Comparison of ENCODE assay signal across 1 cellular context in genomic region chr9:34048730-34049629, GRCh38.
TF ChIP-seq lines count a peak whose summit lies in the region.

UBAP2 (minus strand) TSS chr9:34048887; CDS start chr9:34017148, 31,739 bp downstream.

TF ChIP-seq in HEK293, 187 proteins besides CTCF, POLR2A, EP300 and RAD21 (continued from another document and continues in another):
- TF ChIP-seq, protein P1, sequence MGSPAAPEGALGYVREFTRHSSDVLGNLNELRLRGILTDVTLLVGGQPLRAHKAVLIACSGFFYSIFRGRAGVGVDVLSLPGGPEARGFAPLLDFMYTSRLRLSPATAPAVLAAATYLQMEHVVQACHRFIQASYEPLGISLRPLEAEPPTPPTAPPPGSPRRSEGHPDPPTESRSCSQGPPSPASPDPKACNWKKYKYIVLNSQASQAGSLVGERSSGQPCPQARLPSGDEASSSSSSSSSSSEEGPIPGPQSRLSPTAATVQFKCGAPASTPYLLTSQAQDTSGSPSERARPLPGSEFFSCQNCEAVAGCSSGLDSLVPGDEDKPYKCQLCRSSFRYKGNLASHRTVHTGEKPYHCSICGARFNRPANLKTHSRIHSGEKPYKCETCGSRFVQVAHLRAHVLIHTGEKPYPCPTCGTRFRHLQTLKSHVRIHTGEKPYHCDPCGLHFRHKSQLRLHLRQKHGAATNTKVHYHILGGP (tag by site-specific recombination; IDR thresholded peaks at IDR 0.05): no peak
- TF ChIP-seq EGR2 (tag by site-specific recombination; IDR thresholded peaks at IDR 0.05; ENCODE audit: low read depth): peak; percentile 81
- peak; percentile 89 for TF ChIP-seq PRDM10 (tag by site-specific recombination; IDR thresholded peaks at IDR 0.05)
- TF ChIP-seq ZNF654 (tag by site-specific recombination; IDR thresholded peaks at IDR 0.05; ENCODE audit: low read depth): no peak
- TF ChIP-seq, protein P2, sequence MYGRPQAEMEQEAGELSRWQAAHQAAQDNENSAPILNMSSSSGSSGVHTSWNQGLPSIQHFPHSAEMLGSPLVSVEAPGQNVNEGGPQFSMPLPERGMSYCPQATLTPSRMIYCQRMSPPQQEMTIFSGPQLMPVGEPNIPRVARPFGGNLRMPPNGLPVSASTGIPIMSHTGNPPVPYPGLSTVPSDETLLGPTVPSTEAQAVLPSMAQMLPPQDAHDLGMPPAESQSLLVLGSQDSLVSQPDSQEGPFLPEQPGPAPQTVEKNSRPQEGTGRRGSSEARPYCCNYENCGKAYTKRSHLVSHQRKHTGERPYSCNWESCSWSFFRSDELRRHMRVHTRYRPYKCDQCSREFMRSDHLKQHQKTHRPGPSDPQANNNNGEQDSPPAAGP (tag by site-specific recombination; IDR thresholded peaks at IDR 0.05): no peak; the same call in 1 of the 2 replicates
- TF ChIP-seq ZFP3 (tag by site-specific recombination; IDR thresholded peaks at IDR 0.05; ENCODE audit: low read depth): no peak
- no peak for TF ChIP-seq ELK4 (IDR thresholded peaks at IDR 0.05; ENCODE audit: borderline replicate concordance, low read depth, low read length)
- TF ChIP-seq BCL11A (tag by site-specific recombination; IDR thresholded peaks at IDR 0.05; ENCODE audit: low read depth): no peak
- peak; percentile 72; the same call in 1 of the 2 replicates for TF ChIP-seq TRIM28 (IDR thresholded peaks at IDR 0.05; ENCODE audit: borderline replicate concordance, low read length)
- TF ChIP-seq ZNF16 (tag by site-specific recombination; IDR thresholded peaks at IDR 0.05; ENCODE audit: low read depth): no peak
- no peak for TF ChIP-seq ZNF510 (tag by site-specific recombination; IDR thresholded peaks at IDR 0.05; ENCODE audit: insufficient replicate concordance)
- no peak for TF ChIP-seq ZNF404 (tag by site-specific recombination; IDR thresholded peaks at IDR 0.05)
- TF ChIP-seq ZNF416 (tag by site-specific recombination; IDR thresholded peaks at IDR 0.05): peak; percentile 86
- TF ChIP-seq ZNF626 (tag by site-specific recombination; IDR thresholded peaks at IDR 0.05): no peak
- TF ChIP-seq ZNF621 (tag by site-specific recombination; IDR thresholded peaks at IDR 0.05): no peak
- TF ChIP-seq REPIN1 (tag by site-specific recombination; IDR thresholded peaks at IDR 0.05; ENCODE audit: low read depth): no peak
- TF ChIP-seq, protein P3, sequence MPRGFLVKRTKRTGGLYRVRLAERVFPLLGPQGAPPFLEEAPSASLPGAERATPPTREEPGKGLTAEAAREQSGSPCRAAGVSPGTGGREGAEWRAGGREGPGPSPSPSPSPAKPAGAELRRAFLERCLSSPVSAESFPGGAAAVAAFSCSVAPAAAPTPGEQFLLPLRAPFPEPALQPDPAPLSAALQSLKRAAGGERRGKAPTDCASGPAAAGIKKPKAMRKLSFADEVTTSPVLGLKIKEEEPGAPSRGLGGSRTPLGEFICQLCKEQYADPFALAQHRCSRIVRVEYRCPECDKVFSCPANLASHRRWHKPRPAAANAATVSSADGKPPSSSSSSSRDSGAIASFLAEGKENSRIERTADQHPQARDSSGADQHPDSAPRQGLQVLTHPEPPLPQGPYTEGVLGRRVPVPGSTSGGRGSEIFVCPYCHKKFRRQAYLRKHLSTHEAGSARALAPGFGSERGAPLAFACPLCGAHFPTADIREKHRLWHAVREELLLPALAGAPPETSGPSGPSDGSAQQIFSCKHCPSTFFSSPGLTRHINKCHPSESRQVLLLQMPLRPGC (tag by site-specific recombination; IDR thresholded peaks at IDR 0.05): no peak
- no peak for TF ChIP-seq ZNF518A (tag by site-specific recombination; conservative IDR thresholded peaks at IDR 0.05; ENCODE audit: low read depth)
- no peak for TF ChIP-seq ZNF19 (tag by site-specific recombination; IDR thresholded peaks at IDR 0.05; ENCODE audit: low read depth)
- peak; percentile 78 for TF ChIP-seq SP2 (tag by site-specific recombination; IDR thresholded peaks at IDR 0.05)
- TF ChIP-seq, protein P4, sequence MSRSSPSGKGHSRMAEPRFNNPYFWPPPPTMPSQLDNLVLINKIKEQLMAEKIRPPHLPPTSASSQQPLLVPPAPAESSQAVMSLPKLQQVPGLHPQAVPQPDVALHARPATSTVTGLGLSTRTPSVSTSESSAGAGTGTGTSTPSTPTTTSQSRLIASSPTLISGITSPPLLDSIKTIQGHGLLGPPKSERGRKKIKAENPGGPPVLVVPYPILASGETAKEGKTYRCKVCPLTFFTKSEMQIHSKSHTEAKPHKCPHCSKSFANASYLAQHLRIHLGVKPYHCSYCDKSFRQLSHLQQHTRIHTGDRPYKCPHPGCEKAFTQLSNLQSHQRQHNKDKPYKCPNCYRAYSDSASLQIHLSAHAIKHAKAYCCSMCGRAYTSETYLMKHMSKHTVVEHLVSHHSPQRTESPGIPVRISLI (tag by site-specific recombination; IDR thresholded peaks at IDR 0.05): no peak
- peak; percentile 73 for TF ChIP-seq ZBTB26 (tag by site-specific recombination; optimal IDR thresholded peaks at IDR 0.05)
- peak; percentile 57; the same call in 1 of the 2 replicates for TF ChIP-seq ZEB2 (tag by site-specific recombination; IDR thresholded peaks at IDR 0.05)
- no peak for TF ChIP-seq ZNF292 (tag by site-specific recombination; IDR thresholded peaks at IDR 0.05; ENCODE audit: borderline replicate concordance, low read depth)
- TF ChIP-seq ZNF24 (tag by site-specific recombination; IDR thresholded peaks at IDR 0.05): no peak; the same call in 1 of the 2 replicates
- no peak for TF ChIP-seq ZNF266 (tag by site-specific recombination; IDR thresholded peaks at IDR 0.05; ENCODE audit: low read depth)
- TF ChIP-seq ZNF248 (tag by site-specific recombination; IDR thresholded peaks at IDR 0.05): no peak
- TF ChIP-seq ZNF777 (tag by site-specific recombination; IDR thresholded peaks at IDR 0.05; ENCODE audit: borderline replicate concordance): no peak
- peak; percentile 11; the same call in 1 of the 2 replicates for TF ChIP-seq KLF16 (tag by site-specific recombination; IDR thresholded peaks at IDR 0.05)
- 0 out of 2 replicates have a peak, but pooled peaks have one; percentile 13 for TF ChIP-seq ZNF433 (tag by site-specific recombination; IDR thresholded peaks at IDR 0.05; ENCODE audit: low read depth)
- TF ChIP-seq ZNF843 (tag by site-specific recombination; IDR thresholded peaks at IDR 0.05): peak; percentile 56; the same call in 1 of the 2 replicates
- TF ChIP-seq OSR2 (tag by site-specific recombination; IDR thresholded peaks at IDR 0.05): no peak
- peak; percentile 83 for TF ChIP-seq ZNF580 (tag by site-specific recombination; IDR thresholded peaks at IDR 0.05)
- TF ChIP-seq ZNF398 (tag by site-specific recombination; IDR thresholded peaks at IDR 0.05): no peak
- TF ChIP-seq ZSCAN30 (tag by site-specific recombination; IDR thresholded peaks at IDR 0.05): peak; percentile 44; the same call in 1 of the 2 replicates
- TF ChIP-seq ZNF558 (tag by site-specific recombination; IDR thresholded peaks at IDR 0.05): no peak
- peak; percentile 80 for TF ChIP-seq KLF9 (tag by site-specific recombination; IDR thresholded peaks at IDR 0.05; ENCODE audit: low read depth)
- TF ChIP-seq KLF7 (tag by site-specific recombination; IDR thresholded peaks at IDR 0.05; ENCODE audit: borderline replicate concordance): 0 out of 2 replicates have a peak, but pooled peaks have one; percentile 41
- no peak for TF ChIP-seq ZNF155 (tag by site-specific recombination; IDR thresholded peaks at IDR 0.05)
- peak; percentile 94 for TF ChIP-seq SP3 (tag by site-specific recombination; IDR thresholded peaks at IDR 0.05)
- no peak for TF ChIP-seq TCF7L2 (IDR thresholded peaks at IDR 0.05; ENCODE audit: borderline replicate concordance, low read depth, low read length)
- peak; percentile 60 for TF ChIP-seq ZBTB21 (tag by site-specific recombination; IDR thresholded peaks at IDR 0.05)
- TF ChIP-seq ZNF670 (tag by site-specific recombination; IDR thresholded peaks at IDR 0.05; ENCODE audit: low read depth): no peak
- TF ChIP-seq ZNF501 (tag by site-specific recombination; IDR thresholded peaks at IDR 0.05): peak; percentile 44; the same call in 1 of the 2 replicates
- TF ChIP-seq ZNF311 (tag by site-specific recombination; IDR thresholded peaks at IDR 0.05; ENCODE audit: borderline replicate concordance): no peak
